In the genomic region with DNA sequence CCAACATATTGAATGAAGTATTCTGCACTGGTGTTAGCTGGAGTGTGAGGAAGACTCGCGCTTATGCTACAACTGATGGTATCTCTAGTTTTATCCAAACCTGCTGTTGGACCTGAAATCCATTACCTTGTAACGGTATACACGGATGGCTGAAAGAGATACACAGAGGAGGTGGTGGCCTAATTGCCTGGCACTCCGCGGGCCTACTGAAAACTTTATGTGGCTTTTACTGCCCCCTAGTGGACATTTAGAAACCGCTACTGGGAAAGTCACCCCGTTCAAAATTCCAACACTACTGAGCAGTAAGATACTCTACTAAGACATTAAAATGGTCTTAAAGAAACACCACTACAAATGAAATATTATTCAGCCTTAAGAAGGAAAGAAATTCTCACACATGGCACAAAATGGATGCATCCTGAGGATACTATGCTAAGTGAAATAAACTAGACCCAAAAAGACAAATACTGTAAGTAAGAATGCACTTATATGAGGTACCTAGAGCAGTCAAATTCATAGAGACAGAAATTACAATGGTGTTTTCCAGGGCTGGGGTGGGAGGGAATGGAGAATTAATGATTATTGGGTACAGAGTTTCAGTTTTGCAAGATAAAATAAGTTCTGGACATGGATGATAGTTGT, we compare ENCODE assay signal across 8 cellular contexts.
DNase-seq lines count a peak whose midpoint lies in the region; ATAC-seq and TF ChIP-seq lines count a peak whose summit lies in the region.

No MANE protein-coding gene starts in this region.

- 0 out of 22 replicates have a peak overlapping the region, but pooled peaks of 1 of the 11 experiments have one; percentile 11 for H3K9ac ChIP-seq in BLaER1 treated with 17β-estradiol and CSF1 and Interleukin-3, amounts not matched to agents 10 nM and 100 nM

- H3K9me3 ChIP-seq in BLaER1 treated with 17β-estradiol and CSF1 and Interleukin-3, amounts not matched to agents 10 nM and 100 nM (replicated peaks in 1 of 11): no peaks in the 10 kb centered on the region
- no peaks in the 10 kb centered on the region for H3K9me3 ChIP-seq in right lobe of liver

- peaks cover 0 to 22% (median 11%) of the 10 kb centered on the region in 10 experiments; a peak in 13 of 20 replicates for H3K4me1 ChIP-seq in BLaER1 treated with 17β-estradiol and CSF1 and Interleukin-3, amounts not matched to agents 10 nM and 100 nM
- peaks cover 0 to 8% (median 1%) of the 10 kb centered on the region in 4 donors for H3K4me1 ChIP-seq in right lobe of liver

- H3K36me3 ChIP-seq in BLaER1 treated with 17β-estradiol and CSF1 and Interleukin-3, amounts not matched to agents 10 nM and 100 nM: peaks cover 0 to 11% (median 0%) of the 10 kb centered on the region in 11 experiments; a peak in 5 of 22 replicates
- H3K36me3 ChIP-seq in right lobe of liver: no peaks in the 10 kb centered on the region

- TF ChIP-seq CTCF in choroid plexus epithelial cell (conservative IDR thresholded peaks at IDR 0.05; ENCODE audit: low read depth, low read length) (peak; percentile 82), right lobe of liver (IDR thresholded peaks at IDR 0.05) (peak; percentile 84 to 93 (median 86))

- peaks cover 0 to 30% (median 8%) of the 10 kb centered on the region in 11 experiments; a peak in 7 of 22 replicates for H4K20me1 ChIP-seq in BLaER1 treated with 17β-estradiol and CSF1 and Interleukin-3, amounts not matched to agents 10 nM and 100 nM

- peak overlapping the region in 7 of 11 experiments; percentile 6 to 58 (median 21); a peak in 9 of 22 replicates for H3K4me2 ChIP-seq in BLaER1 treated with 17β-estradiol and CSF1 and Interleukin-3, amounts not matched to agents 10 nM and 100 nM

- TF ChIP-seq POLR2A in right lobe of liver (IDR thresholded peaks at IDR 0.05): no peak

- no peak overlapping the region for H3K27ac ChIP-seq in BLaER1 treated with 17β-estradiol and CSF1 and Interleukin-3, amounts not matched to agents 10 nM and 100 nM
- no peak overlapping the region for H3K27ac ChIP-seq in right lobe of liver

- peak; percentile 51 for ATAC-seq in GM19372 (IDR thresholded peaks at IDR 0.05; ENCODE audit: low read depth, unreplicated experiment)
- ATAC-seq in right lobe of liver: peak; percentile 89 to 96 (median 94)
- ATAC-seq in GM21360 (IDR thresholded peaks at IDR 0.05; ENCODE audit: unreplicated experiment): no peak

- WGBS in right lobe of liver (ENCODE audit: insufficient coverage, low coverage, low lambda C conversion rate, missing lambda C conversion rate): 10% methylated on average over 8 of the region's 8 CpGs

- no peak overlapping the region for H3K4me3 ChIP-seq in BLaER1 treated with 17β-estradiol and CSF1 and Interleukin-3, amounts not matched to agents 10 nM and 100 nM
- H3K4me3 ChIP-seq in choroid plexus epithelial cell (ENCODE audit: low read depth, low read length): no peak overlapping the region
- H3K4me3 ChIP-seq in right lobe of liver: no peak overlapping the region

- DNase-seq in NCI-H2029 treated with DMSO at 0.1 percent for 48 hours (lab: John Stamatoyannopoulos, UW) (peak; percentile 67), UCSD-AML1 (lab: John Stamatoyannopoulos, UW; ENCODE audit: unreplicated experiment) (peak; percentile 25), choroid plexus epithelial cell (ENCODE audit: low read depth) (peak; percentile 88), right lobe of liver (peak; percentile 49 to 68 (median 59))
- DNase-seq in stimulated activated CD4-positive, alpha-beta T cell treated with anti-CD3 and anti-CD28 coated beads, TNF-alpha, amount 100 ng/mL, for 48 hours (ENCODE audit: low read depth in 3 of 3): peak; percentile 10 to 24 (median 12)

- no peaks in the 10 kb centered on the region for H3K27me3 ChIP-seq in BLaER1 treated with 17β-estradiol and CSF1 and Interleukin-3, amounts not matched to agents 10 nM and 100 nM
- no peaks in the 10 kb centered on the region for H3K27me3 ChIP-seq in right lobe of liver

- intact Hi-C loops in right lobe of liver (cut with DNase I): loop anchor here in 1 of 2 donors (10.0 kb wide), 2 partner anchors 248 to 448 kb away; no protein-coding TSS in a partner anchor

Comparison
In these comparisons a context has a peak if more than half of its experiments do, and no peak if none do; other contexts are left out.
1. DNase-seq: peak in every context shown above with its lines; median percentile 88 in choroid plexus epithelial cell; 67 in NCI-H2029 treated with DMSO at 0.1 percent for 48 hours; 59 in right lobe of liver; 25 in UCSD-AML1; 12 in stimulated activated CD4-positive, alpha-beta T cell treated with anti-CD3 and anti-CD28 coated beads, TNF-alpha, amount 100 ng/mL, for 48 hours.